1 cellular context compared by ENCODE assay signal in genomic region chr1:65265296-65266271, GRCh38.
TF ChIP-seq lines count a peak whose summit lies in the region.

No MANE protein-coding gene starts in this region.

TF ChIP-seq in GM23338, 12 proteins besides CTCF, POLR2A, EP300 and RAD21 (continued from another document):
- TF ChIP-seq, protein P1, sequence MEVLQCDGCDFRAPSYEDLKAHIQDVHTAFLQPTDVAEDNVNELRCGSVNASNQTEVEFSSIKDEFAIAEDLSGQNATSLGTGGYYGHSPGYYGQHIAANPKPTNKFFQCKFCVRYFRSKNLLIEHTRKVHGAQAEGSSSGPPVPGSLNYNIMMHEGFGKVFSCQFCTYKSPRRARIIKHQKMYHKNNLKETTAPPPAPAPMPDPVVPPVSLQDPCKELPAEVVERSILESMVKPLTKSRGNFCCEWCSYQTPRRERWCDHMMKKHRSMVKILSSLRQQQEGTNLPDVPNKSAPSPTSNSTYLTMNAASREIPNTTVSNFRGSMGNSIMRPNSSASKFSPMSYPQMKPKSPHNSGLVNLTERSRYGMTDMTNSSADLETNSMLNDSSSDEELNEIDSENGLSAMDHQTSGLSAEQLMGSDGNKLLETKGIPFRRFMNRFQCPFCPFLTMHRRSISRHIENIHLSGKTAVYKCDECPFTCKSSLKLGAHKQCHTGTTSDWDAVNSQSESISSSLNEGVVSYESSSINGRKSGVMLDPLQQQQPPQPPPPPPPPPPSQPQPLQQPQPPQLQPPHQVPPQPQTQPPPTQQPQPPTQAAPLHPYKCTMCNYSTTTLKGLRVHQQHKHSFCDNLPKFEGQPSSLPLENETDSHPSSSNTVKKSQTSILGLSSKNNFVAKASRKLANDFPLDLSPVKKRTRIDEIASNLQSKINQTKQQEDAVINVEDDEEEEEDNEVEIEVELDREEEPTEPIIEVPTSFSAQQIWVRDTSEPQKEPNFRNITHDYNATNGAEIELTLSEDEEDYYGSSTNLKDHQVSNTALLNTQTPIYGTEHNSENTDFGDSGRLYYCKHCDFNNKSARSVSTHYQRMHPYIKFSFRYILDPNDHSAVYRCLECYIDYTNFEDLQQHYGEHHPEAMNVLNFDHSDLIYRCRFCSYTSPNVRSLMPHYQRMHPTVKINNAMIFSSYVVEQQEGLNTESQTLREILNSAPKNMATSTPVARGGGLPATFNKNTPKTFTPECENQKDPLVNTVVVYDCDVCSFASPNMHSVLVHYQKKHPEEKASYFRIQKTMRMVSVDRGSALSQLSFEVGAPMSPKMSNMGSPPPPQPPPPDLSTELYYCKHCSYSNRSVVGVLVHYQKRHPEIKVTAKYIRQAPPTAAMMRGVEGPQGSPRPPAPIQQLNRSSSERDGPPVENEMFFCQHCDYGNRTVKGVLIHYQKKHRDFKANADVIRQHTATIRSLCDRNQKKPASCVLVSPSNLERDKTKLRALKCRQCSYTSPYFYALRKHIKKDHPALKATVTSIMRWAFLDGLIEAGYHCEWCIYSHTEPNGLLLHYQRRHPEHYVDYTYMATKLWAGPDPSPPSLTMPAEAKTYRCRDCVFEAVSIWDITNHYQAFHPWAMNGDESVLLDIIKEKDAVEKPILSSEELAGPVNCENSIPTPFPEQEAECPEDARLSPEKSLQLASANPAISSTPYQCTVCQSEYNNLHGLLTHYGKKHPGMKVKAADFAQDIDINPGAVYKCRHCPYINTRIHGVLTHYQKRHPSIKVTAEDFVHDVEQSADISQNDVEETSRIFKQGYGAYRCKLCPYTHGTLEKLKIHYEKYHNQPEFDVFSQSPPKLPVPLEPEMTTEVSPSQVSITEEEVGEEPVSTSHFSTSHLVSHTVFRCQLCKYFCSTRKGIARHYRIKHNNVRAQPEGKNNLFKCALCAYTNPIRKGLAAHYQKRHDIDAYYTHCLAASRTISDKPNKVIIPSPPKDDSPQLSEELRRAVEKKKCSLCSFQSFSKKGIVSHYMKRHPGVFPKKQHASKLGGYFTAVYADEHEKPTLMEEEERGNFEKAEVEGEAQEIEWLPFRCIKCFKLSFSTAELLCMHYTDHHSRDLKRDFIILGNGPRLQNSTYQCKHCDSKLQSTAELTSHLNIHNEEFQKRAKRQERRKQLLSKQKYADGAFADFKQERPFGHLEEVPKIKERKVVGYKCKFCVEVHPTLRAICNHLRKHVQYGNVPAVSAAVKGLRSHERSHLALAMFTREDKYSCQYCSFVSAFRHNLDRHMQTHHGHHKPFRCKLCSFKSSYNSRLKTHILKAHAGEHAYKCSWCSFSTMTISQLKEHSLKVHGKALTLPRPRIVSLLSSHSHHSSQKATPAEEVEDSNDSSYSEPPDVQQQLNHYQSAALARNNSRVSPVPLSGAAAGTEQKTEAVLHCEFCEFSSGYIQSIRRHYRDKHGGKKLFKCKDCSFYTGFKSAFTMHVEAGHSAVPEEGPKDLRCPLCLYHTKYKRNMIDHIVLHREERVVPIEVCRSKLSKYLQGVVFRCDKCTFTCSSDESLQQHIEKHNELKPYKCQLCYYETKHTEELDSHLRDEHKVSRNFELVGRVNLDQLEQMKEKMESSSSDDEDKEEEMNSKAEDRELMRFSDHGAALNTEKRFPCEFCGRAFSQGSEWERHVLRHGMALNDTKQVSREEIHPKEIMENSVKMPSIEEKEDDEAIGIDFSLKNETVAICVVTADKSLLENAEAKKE (CRISPR knock-in tag; IDR thresholded peaks at IDR 0.05) = no peak
- TF ChIP-seq ZNF331 (CRISPR knock-in tag; IDR thresholded peaks at IDR 0.05; ENCODE audit: low read depth) (no peak), POLR2AphosphoS5 (IDR thresholded peaks at IDR 0.05; ENCODE audit: low read depth) (peak; percentile 46)
